ENCODE assay signal across 23 cellular contexts in genomic region chr13:41407380-41407779, GRCh38. TPM values are rescaled to one million over a fixed set of nuclear protein-coding genes. Genes with fewer than 3 reads are reported as not detected.
DNase-seq lines count a peak whose midpoint lies in the region; ATAC-seq and TF ChIP-seq lines count a peak whose summit lies in the region.
"Had no signal": no experiment of that assay in that cellular context is flagged by ENCODE, and none has a peak within 500 bp of the region (broad histone marks: within the 10 kb centered on the region; RNA-seq: fewer than 3 reads in every experiment).

No MANE protein-coding gene starts in this region.

- no peak overlapping the region for H3K4me3 ChIP-seq in SK-N-SH (ENCODE audit: low read depth in 2 of 2, low read length in 1 of 2)
- H3K4me3 ChIP-seq: BLaER1 treated with 17β-estradiol and CSF1 and Interleukin-3, amounts not matched to agents 10 nM and 100 nM; SJSA1 had no signal

- DNase-seq in SK-N-SH (no peak), SK-MEL-5 (ENCODE audit: low read depth, low spot score) (peak; percentile 15), foreskin keratinocyte (peak; percentile 61 to 75), NCI-H1105 treated with DMSO at 0.1 percent for 48 hours (lab: John Stamatoyannopoulos, UW) (no peak)
- no peak for DNase-seq in effector CD4-positive, alpha-beta T cell
- DNase-seq: Caco-2; CD4-positive, alpha-beta memory T cell; DND-41; GDM1; H7; NCI-H1092 treated with DMSO at 0.1 percent for 48 hours; NCI-H2081 treated with DMSO at 0.1 percent for 48 hours; NCI-H446; NCI-H526; SW 1271 had no signal

- H3F3A ChIP-seq in SK-N-SH (replicated peaks; ENCODE audit: insufficient read depth), result no peaks in the 10 kb centered on the region

- WGBS in SK-N-SH (ENCODE audit: low lambda C conversion rate), result 32% methylated on average over 3 of the region's 3 CpGs

- no peak for TF ChIP-seq EP300 in SK-N-SH (IDR thresholded peaks at IDR 0.05; ENCODE audit: borderline replicate concordance in 1 of 2, low read depth in 1 of 2, low read length in 1 of 2)

- ATAC-seq in SK-N-SH treated with all-trans-retinoic acid at 6 μM for 48 hours, result no peak
- peak; percentile 70 for ATAC-seq in foreskin keratinocyte
- no peak for ATAC-seq in HG02571 (IDR thresholded peaks at IDR 0.05; ENCODE audit: unreplicated experiment)
- no peak for ATAC-seq in GM18873 (IDR thresholded peaks at IDR 0.05; ENCODE audit: low FRiP score, unreplicated experiment)
- ATAC-seq: Right ventricle myocardium inferior had no signal

- CTCF ChIA-PET in SK-N-SH (lab: Yijun Ruan, JAX), result no interaction called here

- H3K27ac ChIP-seq in SK-N-SH (ENCODE audit: low read depth in 2 of 2, low read length in 1 of 2) (no peak overlapping the region), foreskin keratinocyte (no peak overlapping the region)
- H3K27ac ChIP-seq: 22Rv1; BLaER1 treated with 17β-estradiol and CSF1 and Interleukin-3, amounts not matched to agents 10 nM and 100 nM; KMS-11; SJSA1 had no signal

- no peaks in the 10 kb centered on the region; a peak in 1 of 4 replicates for H3K4me1 ChIP-seq in SK-N-SH (ENCODE audit: control insufficient read depth in 1 of 2, insufficient read depth in 2 of 2, low read depth in 1 of 2, low read length in 1 of 2)
- H3K4me1 ChIP-seq in foreskin keratinocyte, result peaks cover 11% of the 10 kb centered on the region
- H3K4me1 ChIP-seq: BLaER1 treated with 17β-estradiol and CSF1 and Interleukin-3, amounts not matched to agents 10 nM and 100 nM; SJSA1 had no signal

- no peaks in the 10 kb centered on the region for H3K79me2 ChIP-seq in SK-N-SH (ENCODE audit: insufficient read depth)

- no peaks in the 10 kb centered on the region for H4K20me1 ChIP-seq in SK-N-SH (ENCODE audit: insufficient read depth)
- H4K20me1 ChIP-seq: BLaER1 treated with 17β-estradiol and CSF1 and Interleukin-3, amounts not matched to agents 10 nM and 100 nM had no signal

- no peak for TF ChIP-seq RAD21 in SK-N-SH (IDR thresholded peaks at IDR 0.05; ENCODE audit: low read length)

- no peaks in the 10 kb centered on the region for H3K9me2 ChIP-seq in SK-N-SH

- no peak overlapping the region for H3K9ac ChIP-seq in SK-N-SH
- H3K9ac ChIP-seq: BLaER1 treated with 17β-estradiol and CSF1 and Interleukin-3, amounts not matched to agents 10 nM and 100 nM; KMS-11 had no signal

- H3K36me3 ChIP-seq in SK-N-SH (replicated peaks in 1 of 2; ENCODE audit: control insufficient read depth in 1 of 2, insufficient read depth in 2 of 2, low read length in 1 of 2), result no peaks in the 10 kb centered on the region
- H3K36me3 ChIP-seq: BLaER1 treated with 17β-estradiol and CSF1 and Interleukin-3, amounts not matched to agents 10 nM and 100 nM; SJSA1 had no signal

- H2AFZ ChIP-seq in SK-N-SH (ENCODE audit: low read depth), result no peak overlapping the region

- H3K9me3 ChIP-seq in SK-N-SH, result no peaks in the 10 kb centered on the region
- H3K9me3 ChIP-seq: Caco-2, SJSA1 had no signal

- in situ Hi-C loops in SK-MEL-5 (cut with HindIII; ENCODE audit: low pct_unique_long_range_greater_than_20kb, low sequenced_read_pairs), result no loop called here

- POLR2A ChIA-PET in SK-N-SH (lab: Yijun Ruan, JAX), result no interaction called here

- TF ChIP-seq CTCF in SK-N-SH (IDR thresholded peaks at IDR 0.05) (no peak), foreskin keratinocyte (conservative IDR thresholded peaks at IDR 0.05) (no peak)

- H3K27me3 ChIP-seq in SK-N-SH (ENCODE audit: insufficient read depth), result no peaks in the 10 kb centered on the region
- H3K27me3 ChIP-seq in foreskin keratinocyte, result no peaks in the 10 kb centered on the region
- H3K27me3 ChIP-seq: BLaER1 treated with 17β-estradiol and CSF1 and Interleukin-3, amounts not matched to agents 10 nM and 100 nM; SJSA1 had no signal

- no peak overlapping the region for H3K4me2 ChIP-seq in SK-N-SH
- H3K4me2 ChIP-seq: BLaER1 treated with 17β-estradiol and CSF1 and Interleukin-3, amounts not matched to agents 10 nM and 100 nM; KMS-11 had no signal

TF ChIP-seq in SK-N-SH treated with all-trans-retinoic acid at 6 μM for 48 hours, 23 proteins besides CTCF, POLR2A, EP300 and RAD21:
- TF ChIP-seq ZNF8 (CRISPR knock-in tag; IDR thresholded peaks at IDR 0.05), result peak; percentile 72
- TF ChIP-seq PATZ1 (CRISPR knock-in tag; IDR thresholded peaks at IDR 0.05; ENCODE audit: borderline replicate concordance), result no peak

TF ChIP-seq in SK-N-SH, 30 proteins besides CTCF, POLR2A, EP300 and RAD21 (continues in another document):
- no peak for TF ChIP-seq YY1 (IDR thresholded peaks at IDR 0.05; ENCODE audit: low read depth)
- TF ChIP-seq TCF12 (IDR thresholded peaks at IDR 0.05), result no peak
- TF ChIP-seq REST (IDR thresholded peaks at IDR 0.05; ENCODE audit: low read depth, low read length), result no peak
- TF ChIP-seq GABPA (IDR thresholded peaks at IDR 0.05; ENCODE audit: low read depth), result no peak
- TF ChIP-seq POLR2AphosphoS5 (IDR thresholded peaks at IDR 0.05; ENCODE audit: low read depth, low read length), result no peak
- no peak for TF ChIP-seq FOXJ3 (CRISPR knock-in tag; IDR thresholded peaks at IDR 0.05)
- no peak for TF ChIP-seq MEF2A (IDR thresholded peaks at IDR 0.05; ENCODE audit: borderline replicate concordance, low read depth)
- TF ChIP-seq PBX3 (IDR thresholded peaks at IDR 0.05), result no peak
- TF ChIP-seq TEAD4 (IDR thresholded peaks at IDR 0.05; ENCODE audit: borderline replicate concordance, insufficient read depth), result no peak
- no peak for TF ChIP-seq RXRA (IDR thresholded peaks at IDR 0.05; ENCODE audit: borderline replicate concordance, low read depth)
- no peak for TF ChIP-seq FOXM1 (IDR thresholded peaks at IDR 0.05; ENCODE audit: low read depth)
- no peak for TF ChIP-seq ZBTB33 (IDR thresholded peaks at IDR 0.05; ENCODE audit: borderline replicate concordance, low read depth)
- TF ChIP-seq NRF1 (IDR thresholded peaks at IDR 0.05; ENCODE audit: low read depth, low read length), result no peak
- TF ChIP-seq TAF1 (IDR thresholded peaks at IDR 0.05; ENCODE audit: borderline replicate concordance, low read depth, low read length), result no peak
- no peak for TF ChIP-seq MAX (IDR thresholded peaks at IDR 0.05; ENCODE audit: low read depth)
- no peak for TF ChIP-seq RCOR1 (IDR thresholded peaks at IDR 0.05; ENCODE audit: low read length)

RNA-seq across cellular contexts. Expression of gene RGCC, which starts 50.0 kb away (rescaled TPM):
- polyA plus RNA-seq in SK-N-SH (2012; rRNA removed) (0.05 TPM in 1 of 2 replicates, not detected in the other), foreskin keratinocyte (0.74 and 1.1 TPM in 2 replicates)
- polyA plus RNA-seq in SK-N-SH (2012; cell fraction: cytosol; rRNA removed), result 0.05 TPM in 2 replicates
- 0.15 and 0.18 TPM in 2 replicates for polyA plus RNA-seq in SK-N-SH (2012; cell fraction: nucleus; rRNA removed)
- 0.27 and 0.40 TPM in 2 replicates for total RNA-seq in SK-MEL-5 (2014; rRNA removed; shearing (Covaris generic))
- polyA plus RNA-seq in SK-MEL-5 (2015; cell fraction: cytosol; rRNA removed), result 0.23 and 0.99 TPM in 2 replicates
- polyA plus RNA-seq in SK-MEL-5 (2015; cell fraction: nucleus; rRNA removed), result not detected in 2 replicates
- 0.51 and 0.88 TPM in 2 replicates for total RNA-seq in foreskin keratinocyte

Comparison
In these comparisons a context has a peak if more than half of its experiments do, and no peak if none do; other contexts are left out.
1. DNase-seq: peak in SK-MEL-5 (single experiment) and foreskin keratinocyte (2 of 2); none in SK-N-SH (single experiment), effector CD4-positive, alpha-beta T cell (single experiment) and NCI-H1105 treated with DMSO at 0.1 percent for 48 hours (single experiment).